11 cellular contexts compared by ENCODE assay signal in genomic region chr17:17800504-17801021, GRCh38.
"Had no signal": no experiment of that assay in that cellular context is flagged by ENCODE, and none has a peak within 500 bp of the region (broad histone marks: within the 10 kb centered on the region; RNA-seq: fewer than 3 reads in every experiment).

No MANE protein-coding gene starts in this region.

- H3K36me3 ChIP-seq: ovary had no signal

- ATAC-seq: body of pancreas, SK-N-SH treated with all-trans-retinoic acid at 6 μM for 48 hours had no signal

- H3K27ac ChIP-seq: body of pancreas, left ventricle myocardium inferior, ovary had no signal

- H3K4me3 ChIP-seq: body of pancreas, left ventricle myocardium inferior, ovary, skin epidermis, tibial nerve had no signal

- H3K27me3 ChIP-seq: body of pancreas, ovary, tibial nerve had no signal

- DNase-seq: activated CD4-positive, alpha-beta T cell treated with anti-CD3 and anti-CD28 coated beads, Interleukin-2, amount 10 ng/mL, durations not matched to agents 7 days and 5 days; activated CD4-positive, CD25-positive, alpha-beta regulatory T cell; activated CD8-positive, alpha-beta memory T cell treated with anti-CD3 and anti-CD28 coated beads for 24 hours; activated naive CD4-positive, alpha-beta T cell treated with anti-CD3 and anti-CD28 coated beads, Interleukin-2, amount 50 U/mL, for 16 hours; body of pancreas; foreskin melanocyte; left ventricle myocardium inferior; ovary had no signal

- H3K9me3 ChIP-seq: body of pancreas, left ventricle myocardium inferior, ovary, tibial nerve had no signal
